In genomic region chr10:18340496-18341051, GRCh38 we compare ENCODE assay signal across 9 cellular contexts.
DNase-seq lines count a peak whose midpoint lies in the region; ATAC-seq and TF ChIP-seq lines count a peak whose summit lies in the region.
"Had no signal": no experiment of that assay in that cellular context is flagged by ENCODE, and none has a peak within 500 bp of the region (broad histone marks: within the 10 kb centered on the region; RNA-seq: fewer than 3 reads in every experiment).

No MANE protein-coding gene starts in this region.

- no peaks in the 10 kb centered on the region for H3K9me3 ChIP-seq in skeletal muscle satellite cell (replicated peaks; ENCODE audit: low read length)

- no peak for TF ChIP-seq CTCF in coronary artery (IDR thresholded peaks at IDR 0.05)

- no peaks in the 10 kb centered on the region for H3K36me3 ChIP-seq in skeletal muscle satellite cell (ENCODE audit: insufficient read depth, low read length)

- DNase-seq in HCEC 1CT: peak; percentile 13
- DNase-seq in coronary artery (ENCODE audit: low spot score): no peak
- DNase-seq in kidney tubule cell (ENCODE audit: low spot score): peak; percentile 28
- no peak for DNase-seq in activated CD4-positive, alpha-beta T cell treated with anti-CD3 and anti-CD28 coated beads, Interleukin-2, amount 50 U/mL, for 4 hours
- no peak for DNase-seq in SHP77 treated with DMSO at 0.1 percent for 48 hours (lab: John Stamatoyannopoulos, UW)
- DNase-seq in NCI-H1048 (lab: John Stamatoyannopoulos, UW): no peak
- DNase-seq: stimulated activated naive CD8-positive, alpha-beta T cell treated with anti-CD3 and anti-CD28 coated beads, Interleukin-15, amount 100 ng/mL, for 72 hours had no signal

- H3K27me3 ChIP-seq in skeletal muscle satellite cell (ENCODE audit: control insufficient read depth, insufficient read depth, low read length): no peaks in the 10 kb centered on the region

- no peak overlapping the region for H3K9ac ChIP-seq in skeletal muscle satellite cell (ENCODE audit: low read depth, low read length)

- H3K27ac ChIP-seq in coronary artery: peak overlapping the region; percentile 10 to 50

- H3K4me2 ChIP-seq in skeletal muscle satellite cell (ENCODE audit: low read length): peak overlapping the region; percentile 68

- no peak for ATAC-seq in HG03175 (IDR thresholded peaks at IDR 0.05; ENCODE audit: unreplicated experiment)
- ATAC-seq: stimulated activated naive CD8-positive, alpha-beta T cell treated with anti-CD3 and anti-CD28 coated beads, Interleukin-15, amount 100 ng/mL, for 72 hours had no signal

- peaks cover 3% of the 10 kb centered on the region for H3K4me1 ChIP-seq in skeletal muscle satellite cell (ENCODE audit: control insufficient read depth, insufficient read depth, low read length)

- H3K4me3 ChIP-seq in coronary artery: peak overlapping the region; percentile 72
- peak overlapping the region; percentile 51 for H3K4me3 ChIP-seq in skeletal muscle satellite cell (ENCODE audit: low read length)

Comparison
In these comparisons a context has a peak if more than half of its experiments do, and no peak if none do; other contexts are left out.
1. DNase-seq: peak in HCEC 1CT (single experiment) and kidney tubule cell (single experiment); none in coronary artery (single experiment), activated CD4-positive, alpha-beta T cell treated with anti-CD3 and anti-CD28 coated beads, Interleukin-2, amount 50 U/mL, for 4 hours (0 of 2), SHP77 treated with DMSO at 0.1 percent for 48 hours (single experiment) and NCI-H1048 (single experiment).